25 cellular contexts compared by ENCODE assay signal in the genomic region with DNA sequence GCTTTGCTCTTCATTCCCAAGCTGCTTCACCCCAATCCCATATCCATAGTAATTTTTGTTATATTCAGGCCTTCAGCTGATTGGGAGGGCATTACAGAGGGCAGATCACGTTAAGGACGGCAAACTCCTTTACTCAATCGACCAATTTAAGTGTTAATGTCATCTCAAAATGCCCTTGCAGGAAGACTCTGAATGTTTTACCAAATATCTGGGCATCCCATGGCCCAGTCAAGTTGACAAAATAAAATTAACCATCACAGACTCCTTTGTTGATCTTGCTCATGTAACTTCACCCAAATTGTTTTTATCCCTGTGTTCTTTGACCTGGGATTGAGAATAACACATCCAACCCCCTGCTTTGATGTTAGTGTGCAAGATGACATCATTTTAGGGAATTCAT.
DNase-seq lines count a peak whose midpoint lies in the region; ATAC-seq and TF ChIP-seq lines count a peak whose summit lies in the region.
"Had no signal": no experiment of that assay in that cellular context is flagged by ENCODE, and none has a peak within 500 bp of the region (broad histone marks: within the 10 kb centered on the region; RNA-seq: fewer than 3 reads in every experiment).

No MANE protein-coding gene starts in this region.

- POLR2A ChIA-PET in WTC11 (lab: Charles Lee): no interaction called here

- DNase-seq in WTC11 (ENCODE audit: low spot score) (no peak), HT-29 (ENCODE audit: low spot score) (no peak)
- DNase-seq: 8988T; ACHN; AML-193; BE2C; C1 segment of cervical spinal cord; Caco-2; Calu3; CD4-positive, alpha-beta memory T cell; CD4-positive, alpha-beta T cell; CD4-positive, CD25-positive, alpha-beta regulatory T cell; CD8-positive, alpha-beta memory T cell; CD8-positive, alpha-beta T cell; COR-L47; DMS 273 treated with DMSO at 0.1 percent for 48 hours; DMS153; DMS53; DMS79; DMS79 treated with DMSO at 0.1 percent for 48 hours; DND-41; EL had no signal

- H3K4me1 Mint-ChIP-seq in WTC11: peaks cover 22% of the 10 kb centered on the region
- H3K4me1 Mint-ChIP-seq: B cell; CD14-positive monocyte; CD4-positive, alpha-beta memory T cell; CD4-positive, CD25-positive, alpha-beta regulatory T cell; CD8-positive, alpha-beta memory T cell had no signal

- TF ChIP-seq CTCF in WTC11 (IDR thresholded peaks at IDR 0.05): no peak

- no peak for ATAC-seq in WTC11
- ATAC-seq: A549; CD8-positive, alpha-beta T cell had no signal

- peaks cover 35% of the 10 kb centered on the region for H3K9me3 Mint-ChIP-seq in WTC11

- H3K36me3 Mint-ChIP-seq in WTC11: peaks cover 30% of the 10 kb centered on the region
- H3K36me3 Mint-ChIP-seq: CD14-positive monocyte; CD4-positive, alpha-beta memory T cell; CD4-positive, CD25-positive, alpha-beta regulatory T cell; CD8-positive, alpha-beta memory T cell; CD8-positive, alpha-beta T cell had no signal

- no peak overlapping the region for H3K27ac Mint-ChIP-seq in WTC11
- H3K27ac Mint-ChIP-seq: B cell; CD14-positive monocyte; CD4-positive, alpha-beta memory T cell; CD4-positive, alpha-beta T cell; CD4-positive, CD25-positive, alpha-beta regulatory T cell; CD8-positive, alpha-beta memory T cell; CD8-positive, alpha-beta T cell had no signal

- no peaks in the 10 kb centered on the region for H3K27me3 Mint-ChIP-seq in WTC11 (ENCODE audit: low read depth)
- H3K27me3 Mint-ChIP-seq: B cell; CD4-positive, alpha-beta memory T cell; CD4-positive, alpha-beta T cell; CD4-positive, CD25-positive, alpha-beta regulatory T cell; CD8-positive, alpha-beta memory T cell had no signal

- no peak overlapping the region for H3K4me3 Mint-ChIP-seq in WTC11
- H3K4me3 Mint-ChIP-seq: B cell; CD14-positive monocyte; CD4-positive, alpha-beta memory T cell; CD4-positive, alpha-beta T cell; CD4-positive, CD25-positive, alpha-beta regulatory T cell; CD8-positive, alpha-beta memory T cell; CD8-positive, alpha-beta T cell had no signal

- CTCF ChIA-PET in WTC11 (lab: Charles Lee): no interaction called here

TF ChIP-seq in WTC11, 78 proteins besides CTCF, POLR2A, EP300 and RAD21:
- TF ChIP-seq ZNF416 (CRISPR knock-in tag; IDR thresholded peaks at IDR 0.05) (peak; percentile 91), TEAD4 (CRISPR knock-in tag; IDR thresholded peaks at IDR 0.05) (no peak)
